ENCODE assay signal across 40 cellular contexts in the genomic region with DNA sequence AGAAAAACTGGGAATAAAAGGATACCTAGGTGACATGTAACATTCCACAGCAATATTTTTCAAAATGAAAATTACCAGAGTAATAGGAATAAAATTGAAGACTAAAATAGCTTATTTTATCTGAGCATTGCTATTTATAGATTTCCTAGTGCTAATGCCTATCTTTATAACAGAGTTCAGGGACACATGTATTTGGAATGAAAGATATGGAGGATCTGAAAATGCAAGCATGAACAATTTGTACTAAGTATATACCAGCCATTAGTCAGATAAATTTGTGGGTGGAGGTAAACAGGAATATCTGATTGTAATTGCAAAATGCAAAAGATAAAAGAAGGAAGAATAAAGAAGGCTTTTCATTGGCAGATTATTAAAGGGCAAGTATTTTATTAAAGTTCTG.
"Had no signal": no experiment of that assay in that cellular context is flagged by ENCODE, and none has a peak within 500 bp of the region (broad histone marks: within the 10 kb centered on the region; RNA-seq: fewer than 3 reads in every experiment).

No MANE protein-coding gene starts in this region.

- H3K36me3 ChIP-seq: adrenal gland, ascending aorta, brain microvascular endothelial cell, breast epithelium, cardiac muscle cell had no signal

- FAIRE-seq: astrocyte, bronchial epithelial cell had no signal

- H3K4me3 ChIP-seq: adrenal gland, ascending aorta, body of pancreas, breast epithelium, cardiac muscle cell had no signal

- H3K27me3 ChIP-seq: adrenal gland, ascending aorta, body of pancreas, brain microvascular endothelial cell, breast epithelium, cardiac muscle cell had no signal

- ATAC-seq: activated naive CD4-positive, alpha-beta T cell treated with anti-CD3 and anti-CD28 coated beads, Interleukin-2, amount 50 U/mL, for 72 hours; activated naive CD8-positive, alpha-beta T cell treated with anti-CD3 and anti-CD28 coated beads, Interleukin-2, amount 50 U/mL, for 24 hours; activated T-cell treated with anti-CD3 and anti-CD28 coated beads, Interleukin-2, amount 50 U/mL, for 4 hours; activated T-cell treated with anti-CD3 and anti-CD28 coated beads, Interleukin-2, amount 50 U/mL, for 72 hours; activated T-helper 17 cell treated with anti-CD3 and anti-CD28 coated beads, Interleukin-2, amount 50 U/mL, for 72 hours; body of pancreas had no signal

- H3K36me3 Mint-ChIP-seq: activated naive CD4-positive, alpha-beta T cell treated with anti-CD3 and anti-CD28 coated beads, Interleukin-2, amount 10 ng/mL, durations not matched to agents 7 days and 5 days; activated naive CD4-positive, alpha-beta T cell treated with anti-CD3 and anti-CD28 coated beads, Interleukin-2, amount 50 U/mL, for 24 hours; activated naive CD4-positive, alpha-beta T cell treated with anti-CD3 and anti-CD28 coated beads, Interleukin-2, amount 50 U/mL, for 72 hours; activated naive CD8-positive, alpha-beta T cell; activated naive CD8-positive, alpha-beta T cell treated with anti-CD3 and anti-CD28 coated beads for 36 hours; activated naive CD8-positive, alpha-beta T cell treated with anti-CD3 and anti-CD28 coated beads, Interleukin-2, amount 10 ng/mL, durations not matched to agents 7 days and 5 days; brain had no signal

- H3K4me1 Mint-ChIP-seq: activated naive CD4-positive, alpha-beta T cell treated with anti-CD3 and anti-CD28 coated beads, Interleukin-2, amount 10 ng/mL, durations not matched to agents 7 days and 5 days; activated naive CD4-positive, alpha-beta T cell treated with anti-CD3 and anti-CD28 coated beads, Interleukin-2, amount 50 U/mL, for 24 hours; activated naive CD8-positive, alpha-beta T cell treated with anti-CD3 and anti-CD28 coated beads for 36 hours; activated naive CD8-positive, alpha-beta T cell treated with anti-CD3 and anti-CD28 coated beads, Interleukin-2, amount 10 ng/mL, durations not matched to agents 7 days and 5 days; activated naive CD8-positive, alpha-beta T cell treated with anti-CD3 and anti-CD28 coated beads, Interleukin-2, amount 50 U/mL, for 24 hours; activated T-helper 17 cell treated with anti-CD3 and anti-CD28 coated beads, Interleukin-2, amount 50 U/mL, for 72 hours; central memory CD8-positive, alpha-beta T cell had no signal

- H3K9me3 Mint-ChIP-seq: activated naive CD4-positive, alpha-beta T cell treated with anti-CD3 and anti-CD28 coated beads for 36 hours; activated naive CD4-positive, alpha-beta T cell treated with anti-CD3 and anti-CD28 coated beads, Interleukin-2, amount 10 ng/mL, durations not matched to agents 7 days and 5 days; activated naive CD4-positive, alpha-beta T cell treated with anti-CD3 and anti-CD28 coated beads, Interleukin-2, amount 50 U/mL, for 24 hours; activated naive CD8-positive, alpha-beta T cell treated with anti-CD3 and anti-CD28 coated beads for 36 hours; activated naive CD8-positive, alpha-beta T cell treated with anti-CD3 and anti-CD28 coated beads, Interleukin-2, amount 10 ng/mL, durations not matched to agents 7 days and 5 days; activated naive CD8-positive, alpha-beta T cell treated with anti-CD3 and anti-CD28 coated beads, Interleukin-2, amount 50 U/mL, for 24 hours; activated T-cell treated with anti-CD3 and anti-CD28 coated beads, Interleukin-2, amount 50 U/mL, for 24 hours; activated T-cell treated with anti-CD3 and anti-CD28 coated beads, Interleukin-2, amount 50 U/mL, for 4 hours; activated T-helper 1 cell treated with anti-CD3 and anti-CD28 coated beads, Interleukin-12 subunit alpha, Interleukin-12 subunit beta, Interleukin-2, Interleukin-4 antibody, amounts not matched to agents 30 ng/mL and 10 ng/mL and 1 ng/mL, durations not matched to agents 14 hours and 24 hours and 36 hours; activated T-helper 17 cell treated with anti-CD3 and anti-CD28 coated beads, Interleukin-2, amount 50 U/mL, for 72 hours; activated T-helper 2 cell treated with anti-CD3 and anti-CD28 coated beads, Interferon-gamma antibody, Interleukin-2, Interleukin-4, amounts not matched to agents 10 μg/mL and 5 μg/mL and 100 μg/mL, durations not matched to agents 14 hours and 24 hours and 36 hours had no signal

- DNase-seq: activated effector memory CD4-positive, alpha-beta T cell treated with anti-CD3 and anti-CD28 coated beads, Interleukin-2, amount 50 U/mL, for 16 hours; activated effector memory CD4-positive, alpha-beta T cell treated with Interleukin-2 at 50 U/mL for 16 hours; activated gamma-delta T cell; activated gamma-delta T cell treated with Interleukin-2 at 50 U/mL for 16 hours; activated naive CD4-positive, alpha-beta T cell; activated naive CD4-positive, alpha-beta T cell treated with anti-CD3 and anti-CD28 coated beads for 36 hours; activated naive CD4-positive, alpha-beta T cell treated with anti-CD3 and anti-CD28 coated beads, Interleukin-2, amount 10 ng/mL, durations not matched to agents 7 days and 5 days; activated naive CD4-positive, alpha-beta T cell treated with anti-CD3 and anti-CD28 coated beads, Interleukin-2, amount 50 U/mL, for 16 hours; activated naive CD4-positive, alpha-beta T cell treated with Interleukin-2 at 50 U/mL for 16 hours; activated naive CD8-positive, alpha-beta T cell treated with anti-CD3 and anti-CD28 coated beads for 36 hours; activated naive CD8-positive, alpha-beta T cell treated with anti-CD3 and anti-CD28 coated beads, Interleukin-2, amount 10 ng/mL, durations not matched to agents 7 days and 5 days; activated naive CD8-positive, alpha-beta T cell treated with anti-CD3 and anti-CD28 coated beads, Interleukin-2, amount 50 U/mL, for 24 hours; activated T-cell treated with anti-CD3 and anti-CD28 coated beads, Interleukin-2, amount 50 U/mL, for 1 hour; activated T-cell treated with anti-CD3 and anti-CD28 coated beads, Interleukin-2, amount 50 U/mL, for 24 hours; activated T-cell treated with anti-CD3 and anti-CD28 coated beads, Interleukin-2, amount 50 U/mL, for 4 hours; activated T-cell treated with anti-CD3 and anti-CD28 coated beads, Interleukin-2, amount 50 U/mL, for 48 hours; activated T-cell treated with anti-CD3 and anti-CD28 coated beads, Interleukin-2, amount 50 U/mL, for 72 hours; adrenal gland; amniotic stem cell; amygdala; anterior cingulate cortex; aorta; body of pancreas; brain microvascular endothelial cell; caudate nucleus; central memory CD4-positive, alpha-beta T cell; cerebellar nuclear complex had no signal

- H3K27ac ChIP-seq: adrenal gland, ascending aorta, body of pancreas, brain microvascular endothelial cell, breast epithelium, cardiac muscle cell had no signal

- H3K27me3 Mint-ChIP-seq: activated naive CD4-positive, alpha-beta T cell treated with anti-CD3 and anti-CD28 coated beads, Interleukin-2, amount 10 ng/mL, durations not matched to agents 7 days and 5 days; activated naive CD4-positive, alpha-beta T cell treated with anti-CD3 and anti-CD28 coated beads, Interleukin-2, amount 50 U/mL, for 24 hours; activated naive CD8-positive, alpha-beta T cell treated with anti-CD3 and anti-CD28 coated beads, Interleukin-2, amount 10 ng/mL, durations not matched to agents 7 days and 5 days; activated naive CD8-positive, alpha-beta T cell treated with anti-CD3 and anti-CD28 coated beads, Interleukin-2, amount 50 U/mL, for 24 hours; activated T-cell treated with anti-CD3 and anti-CD28 coated beads, Interleukin-2, amount 50 U/mL, for 24 hours; central memory CD8-positive, alpha-beta T cell had no signal

- H3K4me3 Mint-ChIP-seq: activated naive CD4-positive, alpha-beta T cell treated with anti-CD3 and anti-CD28 coated beads for 36 hours; activated naive CD4-positive, alpha-beta T cell treated with anti-CD3 and anti-CD28 coated beads, Interleukin-2, amount 10 ng/mL, durations not matched to agents 7 days and 5 days; activated naive CD4-positive, alpha-beta T cell treated with anti-CD3 and anti-CD28 coated beads, Interleukin-2, amount 50 U/mL, for 24 hours; activated naive CD8-positive, alpha-beta T cell; activated naive CD8-positive, alpha-beta T cell treated with anti-CD3 and anti-CD28 coated beads for 36 hours; activated naive CD8-positive, alpha-beta T cell treated with anti-CD3 and anti-CD28 coated beads, Interleukin-2, amount 10 ng/mL, durations not matched to agents 7 days and 5 days; activated naive CD8-positive, alpha-beta T cell treated with anti-CD3 and anti-CD28 coated beads, Interleukin-2, amount 50 U/mL, for 24 hours; activated T-cell treated with anti-CD3 and anti-CD28 coated beads, Interleukin-2, amount 50 U/mL, for 24 hours; activated T-cell treated with anti-CD3 and anti-CD28 coated beads, Interleukin-2, amount 50 U/mL, for 4 hours; activated T-cell treated with anti-CD3 and anti-CD28 coated beads, Interleukin-2, amount 50 U/mL, for 72 hours; activated T-helper 1 cell treated with anti-CD3 and anti-CD28 coated beads, Interleukin-12 subunit alpha, Interleukin-12 subunit beta, Interleukin-2, Interleukin-4 antibody, amounts not matched to agents 30 ng/mL and 10 ng/mL and 1 ng/mL, durations not matched to agents 14 hours and 24 hours and 36 hours; activated T-helper 17 cell treated with anti-CD3 and anti-CD28 coated beads, Interleukin-2, amount 50 U/mL, for 72 hours; brain; central memory CD8-positive, alpha-beta T cell had no signal

- H3K9me3 ChIP-seq: adrenal gland, ascending aorta, body of pancreas, breast epithelium had no signal

- H3K4me1 ChIP-seq: adrenal gland, ascending aorta, body of pancreas, breast epithelium had no signal

- H3K27ac Mint-ChIP-seq: activated naive CD4-positive, alpha-beta T cell treated with anti-CD3 and anti-CD28 coated beads for 36 hours; activated naive CD4-positive, alpha-beta T cell treated with anti-CD3 and anti-CD28 coated beads, Interleukin-2, amount 10 ng/mL, durations not matched to agents 7 days and 5 days; activated naive CD4-positive, alpha-beta T cell treated with anti-CD3 and anti-CD28 coated beads, Interleukin-2, amount 50 U/mL, for 24 hours; activated naive CD4-positive, alpha-beta T cell treated with anti-CD3 and anti-CD28 coated beads, Interleukin-2, amount 50 U/mL, for 72 hours; activated naive CD8-positive, alpha-beta T cell; activated naive CD8-positive, alpha-beta T cell treated with anti-CD3 and anti-CD28 coated beads for 36 hours; activated naive CD8-positive, alpha-beta T cell treated with anti-CD3 and anti-CD28 coated beads, Interleukin-2, amount 10 ng/mL, durations not matched to agents 7 days and 5 days; activated naive CD8-positive, alpha-beta T cell treated with anti-CD3 and anti-CD28 coated beads, Interleukin-2, amount 50 U/mL, for 24 hours; activated T-cell treated with anti-CD3 and anti-CD28 coated beads, Interleukin-2, amount 50 U/mL, for 24 hours; activated T-cell treated with anti-CD3 and anti-CD28 coated beads, Interleukin-2, amount 50 U/mL, for 72 hours; activated T-helper 1 cell treated with anti-CD3 and anti-CD28 coated beads, Interleukin-12 subunit alpha, Interleukin-12 subunit beta, Interleukin-2, Interleukin-4 antibody, amounts not matched to agents 30 ng/mL and 10 ng/mL and 1 ng/mL, durations not matched to agents 14 hours and 24 hours and 36 hours; activated T-helper 17 cell treated with anti-CD3 and anti-CD28 coated beads, Interleukin-2, amount 50 U/mL, for 72 hours; activated T-helper 2 cell treated with anti-CD3 and anti-CD28 coated beads, Interferon-gamma antibody, Interleukin-2, Interleukin-4, amounts not matched to agents 10 μg/mL and 5 μg/mL and 100 μg/mL, durations not matched to agents 14 hours and 24 hours and 36 hours; brain had no signal
